Comparison of ENCODE assay signal across 1 cellular context in the genomic region with DNA sequence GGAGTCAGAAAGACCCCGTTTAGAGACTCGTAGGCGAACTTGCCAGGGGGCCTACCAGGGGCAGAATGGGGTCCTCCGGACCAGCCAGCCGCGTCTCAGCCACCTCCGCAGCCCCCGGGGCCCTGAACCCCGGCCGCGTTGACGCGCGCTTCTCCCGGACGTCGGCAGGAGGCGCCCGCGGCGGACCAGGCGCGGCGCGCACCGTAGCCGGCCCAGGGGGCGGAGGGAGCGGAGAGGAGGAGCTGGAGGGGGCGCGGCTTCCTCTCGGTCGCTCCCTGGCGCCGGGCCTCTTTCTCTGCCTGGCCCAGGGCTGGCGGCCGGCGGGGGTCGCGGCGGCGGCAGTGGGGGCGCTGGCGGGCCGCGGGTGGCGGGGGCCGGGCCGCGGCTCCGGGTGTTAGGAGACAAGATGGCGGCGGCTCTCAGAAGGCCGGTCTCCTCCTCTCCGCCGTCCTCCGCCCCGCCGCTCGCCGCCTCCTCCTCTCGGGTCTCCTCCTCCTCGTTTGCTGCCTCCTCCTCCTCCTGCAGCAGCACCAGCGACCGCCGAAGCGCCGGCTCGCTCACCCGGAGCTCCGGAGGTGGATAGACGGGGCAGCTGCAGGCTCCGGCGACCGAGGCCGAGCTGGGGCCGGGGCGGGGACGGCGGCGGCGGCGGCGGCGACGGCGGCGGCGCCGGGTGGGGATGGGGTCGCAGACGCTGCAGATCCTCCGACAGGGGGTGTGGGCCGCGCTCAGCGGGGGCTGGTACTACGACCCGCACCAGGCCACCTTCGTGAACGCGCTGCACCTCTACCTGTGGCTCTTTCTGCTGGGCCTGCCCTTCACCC.
A peak's percentile ranks its signal among the peaks of the same experiment; 100 is the strongest.
TF ChIP-seq lines count a peak whose summit lies in the region.

A gene (plus strand): TSS at position 288 of the 824 bp plus-strand sequence. CDS start 392 bp downstream, at position 680.

TF ChIP-seq in HepG2, 621 proteins besides CTCF, POLR2A, EP300 and RAD21 (continued from another document and continues in another):
- TF ChIP-seq, protein P1, sequence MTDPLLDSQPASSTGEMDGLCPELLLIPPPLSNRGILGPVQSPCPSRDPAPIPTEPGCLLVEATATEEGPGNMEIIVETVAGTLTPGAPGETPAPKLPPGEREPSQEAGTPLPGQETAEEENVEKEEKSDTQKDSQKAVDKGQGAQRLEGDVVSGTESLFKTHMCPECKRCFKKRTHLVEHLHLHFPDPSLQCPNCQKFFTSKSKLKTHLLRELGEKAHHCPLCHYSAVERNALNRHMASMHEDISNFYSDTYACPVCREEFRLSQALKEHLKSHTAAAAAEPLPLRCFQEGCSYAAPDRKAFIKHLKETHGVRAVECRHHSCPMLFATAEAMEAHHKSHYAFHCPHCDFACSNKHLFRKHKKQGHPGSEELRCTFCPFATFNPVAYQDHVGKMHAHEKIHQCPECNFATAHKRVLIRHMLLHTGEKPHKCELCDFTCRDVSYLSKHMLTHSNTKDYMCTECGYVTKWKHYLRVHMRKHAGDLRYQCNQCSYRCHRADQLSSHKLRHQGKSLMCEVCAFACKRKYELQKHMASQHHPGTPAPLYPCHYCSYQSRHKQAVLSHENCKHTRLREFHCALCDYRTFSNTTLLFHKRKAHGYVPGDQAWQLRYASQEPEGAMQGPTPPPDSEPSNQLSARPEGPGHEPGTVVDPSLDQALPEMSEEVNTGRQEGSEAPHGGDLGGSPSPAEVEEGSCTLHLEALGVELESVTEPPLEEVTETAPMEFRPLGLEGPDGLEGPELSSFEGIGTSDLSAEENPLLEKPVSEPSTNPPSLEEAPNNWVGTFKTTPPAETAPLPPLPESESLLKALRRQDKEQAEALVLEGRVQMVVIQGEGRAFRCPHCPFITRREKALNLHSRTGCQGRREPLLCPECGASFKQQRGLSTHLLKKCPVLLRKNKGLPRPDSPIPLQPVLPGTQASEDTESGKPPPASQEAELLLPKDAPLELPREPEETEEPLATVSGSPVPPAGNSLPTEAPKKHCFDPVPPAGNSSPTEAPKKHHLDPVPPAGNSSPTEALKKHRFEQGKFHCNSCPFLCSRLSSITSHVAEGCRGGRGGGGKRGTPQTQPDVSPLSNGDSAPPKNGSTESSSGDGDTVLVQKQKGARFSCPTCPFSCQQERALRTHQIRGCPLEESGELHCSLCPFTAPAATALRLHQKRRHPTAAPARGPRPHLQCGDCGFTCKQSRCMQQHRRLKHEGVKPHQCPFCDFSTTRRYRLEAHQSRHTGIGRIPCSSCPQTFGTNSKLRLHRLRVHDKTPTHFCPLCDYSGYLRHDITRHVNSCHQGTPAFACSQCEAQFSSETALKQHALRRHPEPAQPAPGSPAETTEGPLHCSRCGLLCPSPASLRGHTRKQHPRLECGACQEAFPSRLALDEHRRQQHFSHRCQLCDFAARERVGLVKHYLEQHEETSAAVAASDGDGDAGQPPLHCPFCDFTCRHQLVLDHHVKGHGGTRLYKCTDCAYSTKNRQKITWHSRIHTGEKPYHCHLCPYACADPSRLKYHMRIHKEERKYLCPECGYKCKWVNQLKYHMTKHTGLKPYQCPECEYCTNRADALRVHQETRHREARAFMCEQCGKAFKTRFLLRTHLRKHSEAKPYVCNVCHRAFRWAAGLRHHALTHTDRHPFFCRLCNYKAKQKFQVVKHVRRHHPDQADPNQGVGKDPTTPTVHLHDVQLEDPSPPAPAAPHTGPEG (CRISPR knock-in tag; IDR thresholded peaks at IDR 0.05) = no peak
- TF ChIP-seq ZNF256 (CRISPR knock-in tag; conservative IDR thresholded peaks at IDR 0.05) (no peak), HMG20A (CRISPR knock-in tag; IDR thresholded peaks at IDR 0.05; ENCODE audit: borderline replicate concordance) (no peak), ZNF451 (CRISPR knock-in tag; IDR thresholded peaks at IDR 0.05) (no peak), RBAK (CRISPR knock-in tag; IDR thresholded peaks at IDR 0.05) (no peak), HOXD1 (CRISPR knock-in tag; IDR thresholded peaks at IDR 0.05) (no peak), ZNF619 (CRISPR knock-in tag; IDR thresholded peaks at IDR 0.05) (no peak), SATB2 (CRISPR knock-in tag; IDR thresholded peaks at IDR 0.05) (no peak), PHB2 (IDR thresholded peaks at IDR 0.05; ENCODE audit: partially characterized antibody) (no peak), ARNTL (CRISPR knock-in tag; IDR thresholded peaks at IDR 0.05) (no peak), RXRB (CRISPR knock-in tag; IDR thresholded peaks at IDR 0.05; ENCODE audit: borderline replicate concordance) (no peak; the same call in 1 of the 2 replicates), TCF7 (IDR thresholded peaks at IDR 0.05; ENCODE audit: low read depth) (no peak), MYC (CRISPR knock-in tag; IDR thresholded peaks at IDR 0.05; ENCODE audit: borderline replicate concordance) (peak; percentile 49; the same call in 1 of the 2 replicates), ZNF350 (CRISPR knock-in tag; IDR thresholded peaks at IDR 0.05; ENCODE audit: borderline replicate concordance, low read depth) (no peak), GATA4 (IDR thresholded peaks at IDR 0.05; ENCODE audit: borderline replicate concordance, low read depth) (no peak), ZNF543 (CRISPR knock-in tag; IDR thresholded peaks at IDR 0.05) (no peak), FOXO1 (CRISPR knock-in tag; IDR thresholded peaks at IDR 0.05) (no peak), ZNF274 (CRISPR knock-in tag; IDR thresholded peaks at IDR 0.05) (no peak), DPF2 (CRISPR knock-in tag; IDR thresholded peaks at IDR 0.05; ENCODE audit: borderline replicate concordance, low read depth) (no peak), MEF2D (CRISPR knock-in tag; IDR thresholded peaks at IDR 0.05) (0 out of 2 replicates have a peak, but pooled peaks have one; percentile 23), FOXK1 (CRISPR knock-in tag; IDR thresholded peaks at IDR 0.05; ENCODE audit: borderline replicate concordance, low read depth) (no peak; the same call in 1 of the 2 replicates), ZNF720 (CRISPR knock-in tag; IDR thresholded peaks at IDR 0.05) (no peak), HNRNPLL (IDR thresholded peaks at IDR 0.05; ENCODE audit: low read depth, low read length, poor library complexity, severe bottlenecking) (peak; percentile 72)
- TF ChIP-seq, protein P2, sequence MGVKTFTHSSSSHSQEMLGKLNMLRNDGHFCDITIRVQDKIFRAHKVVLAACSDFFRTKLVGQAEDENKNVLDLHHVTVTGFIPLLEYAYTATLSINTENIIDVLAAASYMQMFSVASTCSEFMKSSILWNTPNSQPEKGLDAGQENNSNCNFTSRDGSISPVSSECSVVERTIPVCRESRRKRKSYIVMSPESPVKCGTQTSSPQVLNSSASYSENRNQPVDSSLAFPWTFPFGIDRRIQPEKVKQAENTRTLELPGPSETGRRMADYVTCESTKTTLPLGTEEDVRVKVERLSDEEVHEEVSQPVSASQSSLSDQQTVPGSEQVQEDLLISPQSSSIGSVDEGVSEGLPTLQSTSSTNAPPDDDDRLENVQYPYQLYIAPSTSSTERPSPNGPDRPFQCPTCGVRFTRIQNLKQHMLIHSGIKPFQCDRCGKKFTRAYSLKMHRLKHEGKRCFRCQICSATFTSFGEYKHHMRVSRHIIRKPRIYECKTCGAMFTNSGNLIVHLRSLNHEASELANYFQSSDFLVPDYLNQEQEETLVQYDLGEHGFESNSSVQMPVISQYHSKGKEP (CRISPR knock-in tag; IDR thresholded peaks at IDR 0.05) = no peak
- TF ChIP-seq, protein P3, sequence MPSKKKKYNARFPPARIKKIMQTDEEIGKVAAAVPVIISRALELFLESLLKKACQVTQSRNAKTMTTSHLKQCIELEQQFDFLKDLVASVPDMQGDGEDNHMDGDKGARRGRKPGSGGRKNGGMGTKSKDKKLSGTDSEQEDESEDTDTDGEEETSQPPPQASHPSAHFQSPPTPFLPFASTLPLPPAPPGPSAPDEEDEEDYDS (CRISPR knock-in tag; IDR thresholded peaks at IDR 0.05) = peak; percentile 39; the same call in 1 of the 2 replicates
- TF ChIP-seq, protein P4, sequence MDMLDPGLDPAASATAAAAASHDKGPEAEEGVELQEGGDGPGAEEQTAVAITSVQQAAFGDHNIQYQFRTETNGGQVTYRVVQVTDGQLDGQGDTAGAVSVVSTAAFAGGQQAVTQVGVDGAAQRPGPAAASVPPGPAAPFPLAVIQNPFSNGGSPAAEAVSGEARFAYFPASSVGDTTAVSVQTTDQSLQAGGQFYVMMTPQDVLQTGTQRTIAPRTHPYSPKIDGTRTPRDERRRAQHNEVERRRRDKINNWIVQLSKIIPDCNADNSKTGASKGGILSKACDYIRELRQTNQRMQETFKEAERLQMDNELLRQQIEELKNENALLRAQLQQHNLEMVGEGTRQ (IDR thresholded peaks at IDR 0.05; ENCODE audit: low read depth, low read length) = no peak
- TF ChIP-seq, protein P4 (CRISPR knock-in tag; IDR thresholded peaks at IDR 0.05; ENCODE audit: borderline replicate concordance) = no peak
- TF ChIP-seq, protein P5, sequence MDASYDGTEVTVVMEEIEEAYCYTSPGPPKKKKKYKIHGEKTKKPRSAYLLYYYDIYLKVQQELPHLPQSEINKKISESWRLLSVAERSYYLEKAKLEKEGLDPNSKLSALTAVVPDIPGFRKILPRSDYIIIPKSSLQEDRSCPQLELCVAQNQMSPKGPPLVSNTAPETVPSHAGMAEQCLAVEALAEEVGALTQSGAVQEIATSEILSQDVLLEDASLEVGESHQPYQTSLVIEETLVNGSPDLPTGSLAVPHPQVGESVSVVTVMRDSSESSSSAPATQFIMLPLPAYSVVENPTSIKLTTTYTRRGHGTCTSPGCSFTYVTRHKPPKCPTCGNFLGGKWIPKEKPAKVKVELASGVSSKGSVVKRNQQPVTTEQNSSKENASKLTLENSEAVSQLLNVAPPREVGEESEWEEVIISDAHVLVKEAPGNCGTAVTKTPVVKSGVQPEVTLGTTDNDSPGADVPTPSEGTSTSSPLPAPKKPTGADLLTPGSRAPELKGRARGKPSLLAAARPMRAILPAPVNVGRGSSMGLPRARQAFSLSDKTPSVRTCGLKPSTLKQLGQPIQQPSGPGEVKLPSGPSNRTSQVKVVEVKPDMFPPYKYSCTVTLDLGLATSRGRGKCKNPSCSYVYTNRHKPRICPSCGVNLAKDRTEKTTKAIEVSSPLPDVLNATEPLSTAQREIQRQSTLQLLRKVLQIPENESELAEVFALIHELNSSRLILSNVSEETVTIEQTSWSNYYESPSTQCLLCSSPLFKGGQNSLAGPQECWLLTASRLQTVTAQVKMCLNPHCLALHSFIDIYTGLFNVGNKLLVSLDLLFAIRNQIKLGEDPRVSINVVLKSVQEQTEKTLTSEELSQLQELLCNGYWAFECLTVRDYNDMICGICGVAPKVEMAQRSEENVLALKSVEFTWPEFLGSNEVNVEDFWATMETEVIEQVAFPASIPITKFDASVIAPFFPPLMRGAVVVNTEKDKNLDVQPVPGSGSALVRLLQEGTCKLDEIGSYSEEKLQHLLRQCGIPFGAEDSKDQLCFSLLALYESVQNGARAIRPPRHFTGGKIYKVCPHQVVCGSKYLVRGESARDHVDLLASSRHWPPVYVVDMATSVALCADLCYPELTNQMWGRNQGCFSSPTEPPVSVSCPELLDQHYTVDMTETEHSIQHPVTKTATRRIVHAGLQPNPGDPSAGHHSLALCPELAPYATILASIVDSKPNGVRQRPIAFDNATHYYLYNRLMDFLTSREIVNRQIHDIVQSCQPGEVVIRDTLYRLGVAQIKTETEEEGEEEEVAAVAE (CRISPR knock-in tag; IDR thresholded peaks at IDR 0.05; ENCODE audit: borderline replicate concordance) = no peak
- TF ChIP-seq, protein P6, sequence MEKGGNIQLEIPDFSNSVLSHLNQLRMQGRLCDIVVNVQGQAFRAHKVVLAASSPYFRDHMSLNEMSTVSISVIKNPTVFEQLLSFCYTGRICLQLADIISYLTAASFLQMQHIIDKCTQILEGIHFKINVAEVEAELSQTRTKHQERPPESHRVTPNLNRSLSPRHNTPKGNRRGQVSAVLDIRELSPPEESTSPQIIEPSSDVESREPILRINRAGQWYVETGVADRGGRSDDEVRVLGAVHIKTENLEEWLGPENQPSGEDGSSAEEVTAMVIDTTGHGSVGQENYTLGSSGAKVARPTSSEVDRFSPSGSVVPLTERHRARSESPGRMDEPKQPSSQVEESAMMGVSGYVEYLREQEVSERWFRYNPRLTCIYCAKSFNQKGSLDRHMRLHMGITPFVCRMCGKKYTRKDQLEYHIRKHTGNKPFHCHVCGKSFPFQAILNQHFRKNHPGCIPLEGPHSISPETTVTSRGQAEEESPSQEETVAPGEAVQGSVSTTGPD (CRISPR knock-in tag; IDR thresholded peaks at IDR 0.05) = no peak
- TF ChIP-seq, protein P7, sequence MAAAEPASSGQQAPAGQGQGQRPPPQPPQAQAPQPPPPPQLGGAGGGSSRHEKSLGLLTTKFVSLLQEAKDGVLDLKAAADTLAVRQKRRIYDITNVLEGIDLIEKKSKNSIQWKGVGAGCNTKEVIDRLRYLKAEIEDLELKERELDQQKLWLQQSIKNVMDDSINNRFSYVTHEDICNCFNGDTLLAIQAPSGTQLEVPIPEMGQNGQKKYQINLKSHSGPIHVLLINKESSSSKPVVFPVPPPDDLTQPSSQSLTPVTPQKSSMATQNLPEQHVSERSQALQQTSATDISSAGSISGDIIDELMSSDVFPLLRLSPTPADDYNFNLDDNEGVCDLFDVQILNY (CRISPR knock-in tag; conservative IDR thresholded peaks at IDR 0.05) = 0 out of 2 replicates have a peak, but pooled peaks have one; percentile 40
- TF ChIP-seq, protein P8, sequence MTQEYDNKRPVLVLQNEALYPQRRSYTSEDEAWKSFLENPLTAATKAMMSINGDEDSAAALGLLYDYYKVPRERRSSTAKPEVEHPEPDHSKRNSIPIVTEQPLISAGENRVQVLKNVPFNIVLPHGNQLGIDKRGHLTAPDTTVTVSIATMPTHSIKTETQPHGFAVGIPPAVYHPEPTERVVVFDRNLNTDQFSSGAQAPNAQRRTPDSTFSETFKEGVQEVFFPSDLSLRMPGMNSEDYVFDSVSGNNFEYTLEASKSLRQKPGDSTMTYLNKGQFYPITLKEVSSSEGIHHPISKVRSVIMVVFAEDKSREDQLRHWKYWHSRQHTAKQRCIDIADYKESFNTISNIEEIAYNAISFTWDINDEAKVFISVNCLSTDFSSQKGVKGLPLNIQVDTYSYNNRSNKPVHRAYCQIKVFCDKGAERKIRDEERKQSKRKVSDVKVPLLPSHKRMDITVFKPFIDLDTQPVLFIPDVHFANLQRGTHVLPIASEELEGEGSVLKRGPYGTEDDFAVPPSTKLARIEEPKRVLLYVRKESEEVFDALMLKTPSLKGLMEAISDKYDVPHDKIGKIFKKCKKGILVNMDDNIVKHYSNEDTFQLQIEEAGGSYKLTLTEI (CRISPR knock-in tag; conservative IDR thresholded peaks at IDR 0.05) = no peak
- TF ChIP-seq, protein P9, sequence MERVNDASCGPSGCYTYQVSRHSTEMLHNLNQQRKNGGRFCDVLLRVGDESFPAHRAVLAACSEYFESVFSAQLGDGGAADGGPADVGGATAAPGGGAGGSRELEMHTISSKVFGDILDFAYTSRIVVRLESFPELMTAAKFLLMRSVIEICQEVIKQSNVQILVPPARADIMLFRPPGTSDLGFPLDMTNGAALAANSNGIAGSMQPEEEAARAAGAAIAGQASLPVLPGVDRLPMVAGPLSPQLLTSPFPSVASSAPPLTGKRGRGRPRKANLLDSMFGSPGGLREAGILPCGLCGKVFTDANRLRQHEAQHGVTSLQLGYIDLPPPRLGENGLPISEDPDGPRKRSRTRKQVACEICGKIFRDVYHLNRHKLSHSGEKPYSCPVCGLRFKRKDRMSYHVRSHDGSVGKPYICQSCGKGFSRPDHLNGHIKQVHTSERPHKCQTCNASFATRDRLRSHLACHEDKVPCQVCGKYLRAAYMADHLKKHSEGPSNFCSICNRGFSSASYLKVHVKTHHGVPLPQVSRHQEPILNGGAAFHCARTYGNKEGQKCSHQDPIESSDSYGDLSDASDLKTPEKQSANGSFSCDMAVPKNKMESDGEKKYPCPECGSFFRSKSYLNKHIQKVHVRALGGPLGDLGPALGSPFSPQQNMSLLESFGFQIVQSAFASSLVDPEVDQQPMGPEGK (CRISPR knock-in tag; IDR thresholded peaks at IDR 0.05) = peak; percentile 84
